ENCODE assay signal across 9 cellular contexts in the genomic region with DNA sequence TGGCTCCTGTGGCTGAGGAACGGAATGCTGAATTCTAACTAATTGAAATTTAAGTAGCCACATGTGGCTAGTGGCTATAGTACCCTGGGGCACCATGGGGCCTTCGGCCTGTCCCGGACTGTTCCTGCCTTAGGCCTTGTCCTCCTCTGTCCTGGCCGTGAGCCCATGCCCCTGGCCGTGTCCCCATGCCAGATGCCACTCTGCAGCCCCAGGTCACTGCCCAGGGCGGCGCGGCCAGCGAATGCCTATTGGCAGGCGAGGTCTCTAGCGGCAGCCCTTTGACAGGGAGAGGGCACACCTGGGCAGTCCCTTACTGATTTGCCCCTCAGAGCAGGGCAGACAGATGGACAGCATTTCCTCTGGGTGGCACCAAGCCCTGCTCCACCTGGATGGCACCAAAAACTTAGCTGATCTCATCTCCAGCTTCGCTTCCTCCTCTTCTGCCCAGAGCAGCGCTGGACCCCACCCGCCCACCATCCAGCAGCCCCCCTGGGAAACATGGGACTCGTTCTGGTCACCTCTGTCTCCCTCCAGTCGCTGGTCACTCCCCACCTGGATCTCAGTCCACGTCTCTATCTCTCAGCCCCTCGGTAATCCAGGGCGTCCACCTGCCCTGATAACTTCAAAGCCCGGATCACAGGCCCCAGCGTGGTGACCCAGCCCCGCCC. TPM values are rescaled to one million over a fixed set of nuclear protein-coding genes. Genes with fewer than 3 reads are reported as not detected.
A peak's percentile ranks its signal among the peaks of the same experiment; 100 is the strongest.
DNase-seq lines count a peak whose midpoint lies in the region; ATAC-seq and TF ChIP-seq lines count a peak whose summit lies in the region.
"Had no signal": no experiment of that assay in that cellular context is flagged by ENCODE, and none has a peak within 500 bp of the region (broad histone marks: within the 10 kb centered on the region; RNA-seq: fewer than 3 reads in every experiment).

No MANE protein-coding gene starts in this region.

- peaks cover 2% of the 10 kb centered on the region for H3K36me3 Mint-ChIP-seq in activated naive CD4-positive, alpha-beta T cell treated with anti-CD3 and anti-CD28 coated beads, Interleukin-2, amount 50 U/mL, for 24 hours
- peaks cover 21% of the 10 kb centered on the region for H3K36me3 Mint-ChIP-seq in activated T-helper 17 cell treated with anti-CD3 and anti-CD28 coated beads, Interleukin-2, amount 50 U/mL, for 72 hours (ENCODE audit: low read depth)
- H3K36me3 Mint-ChIP-seq in type B pancreatic cell: peaks cover 9% of the 10 kb centered on the region

- no peaks in the 10 kb centered on the region for H3K9me3 ChIP-seq in right lobe of liver

- no peak for DNase-seq in activated naive CD4-positive, alpha-beta T cell (lab: John Stamatoyannopoulos, UW)
- DNase-seq in right lobe of liver: peak; percentile 89 to 99 (median 98)
- DNase-seq in type B pancreatic cell (ENCODE audit: extremely low spot score, unreplicated experiment): no peak
- DNase-seq in DMS 273 treated with DMSO at 0.1 percent for 48 hours (lab: John Stamatoyannopoulos, UW): no peak
- DNase-seq in NCI-H524 (lab: John Stamatoyannopoulos, UW): no peak
- no peak for DNase-seq in SIG-M5 treated with dmso at 0.1 percent for 504 hours (lab: John Stamatoyannopoulos, UW; ENCODE audit: unreplicated experiment)

- H3K9me3 Mint-ChIP-seq in activated naive CD4-positive, alpha-beta T cell treated with anti-CD3 and anti-CD28 coated beads, Interleukin-2, amount 50 U/mL, for 24 hours: no peaks in the 10 kb centered on the region
- H3K9me3 Mint-ChIP-seq in activated T-helper 17 cell treated with anti-CD3 and anti-CD28 coated beads, Interleukin-2, amount 50 U/mL, for 72 hours: no peaks in the 10 kb centered on the region
- H3K9me3 Mint-ChIP-seq in type B pancreatic cell: no peaks in the 10 kb centered on the region

- H3K27me3 ChIP-seq in right lobe of liver: no peaks in the 10 kb centered on the region

- peaks cover 76% of the 10 kb centered on the region for H3K4me1 Mint-ChIP-seq in activated naive CD4-positive, alpha-beta T cell treated with anti-CD3 and anti-CD28 coated beads, Interleukin-2, amount 50 U/mL, for 24 hours
- peaks cover 37% of the 10 kb centered on the region for H3K4me1 Mint-ChIP-seq in activated T-helper 17 cell treated with anti-CD3 and anti-CD28 coated beads, Interleukin-2, amount 50 U/mL, for 72 hours
- peaks cover 44% of the 10 kb centered on the region for H3K4me1 Mint-ChIP-seq in type B pancreatic cell (ENCODE audit: unreplicated experiment)

- H3K36me3 ChIP-seq in right lobe of liver: no peaks in the 10 kb centered on the region

- WGBS in right lobe of liver (ENCODE audit: insufficient coverage, low coverage, low lambda C conversion rate, missing lambda C conversion rate): 28% methylated on average over 12 of the region's 22 CpGs

- no peak for ATAC-seq in activated T-helper 17 cell treated with anti-CD3 and anti-CD28 coated beads, Interleukin-2, amount 50 U/mL, for 72 hours (replicated peaks)
- peak; percentile 58 to 81 (median 76) for ATAC-seq in right lobe of liver

- H3K4me3 Mint-ChIP-seq in activated naive CD4-positive, alpha-beta T cell treated with anti-CD3 and anti-CD28 coated beads, Interleukin-2, amount 50 U/mL, for 24 hours: peak overlapping the region; percentile 89
- peak overlapping the region; percentile 83 for H3K4me3 Mint-ChIP-seq in activated T-helper 17 cell treated with anti-CD3 and anti-CD28 coated beads, Interleukin-2, amount 50 U/mL, for 72 hours
- H3K4me3 Mint-ChIP-seq in type B pancreatic cell: peak overlapping the region; percentile 95

- no peak for TF ChIP-seq CTCF in right lobe of liver (IDR thresholded peaks at IDR 0.05)
- no peak for TF ChIP-seq CTCF in type B pancreatic cell (conservative IDR thresholded peaks at IDR 0.05)

- peak overlapping the region; percentile 73 for H3K27ac Mint-ChIP-seq in activated naive CD4-positive, alpha-beta T cell treated with anti-CD3 and anti-CD28 coated beads, Interleukin-2, amount 50 U/mL, for 24 hours
- peak overlapping the region; percentile 87 for H3K27ac Mint-ChIP-seq in activated T-helper 17 cell treated with anti-CD3 and anti-CD28 coated beads, Interleukin-2, amount 50 U/mL, for 72 hours
- H3K27ac Mint-ChIP-seq in type B pancreatic cell: peak overlapping the region; percentile 84

- H3K27me3 Mint-ChIP-seq in activated naive CD4-positive, alpha-beta T cell treated with anti-CD3 and anti-CD28 coated beads, Interleukin-2, amount 50 U/mL, for 24 hours: no peaks in the 10 kb centered on the region
- H3K27me3 Mint-ChIP-seq in activated T-helper 17 cell treated with anti-CD3 and anti-CD28 coated beads, Interleukin-2, amount 50 U/mL, for 72 hours: no peaks in the 10 kb centered on the region
- H3K27me3 Mint-ChIP-seq in type B pancreatic cell: peaks cover 55% of the 10 kb centered on the region

- intact Hi-C loops in right lobe of liver (cut with DNase I): no loop called here

- no peak for TF ChIP-seq POLR2A in right lobe of liver (IDR thresholded peaks at IDR 0.05)

- H3K4me3 ChIP-seq in right lobe of liver: peak overlapping the region in 2 of 3 donors; percentile 12 to 41

- peak overlapping the region in 2 of 3 donors; percentile 53 to 65 for H3K27ac ChIP-seq in right lobe of liver

- peaks cover 0 to 33% (median 17%) of the 10 kb centered on the region in 4 donors for H3K4me1 ChIP-seq in right lobe of liver

RNA-seq across cellular contexts. Expression of a gene that starts 1.1 kb away (rescaled TPM):
- total RNA-seq in activated T-helper 17 cell treated with anti-CD3 and anti-CD28 coated beads, Interleukin-2, amount 50 U/mL, for 72 hours: 10 to 100 TPM; 34.6 to 59.6 TPM
- 10 to 100 TPM in 4 of 6 experiments, 1 to 10 TPM in 2; 6.5 to 16.6 (median 14.2) TPM for total RNA-seq in right lobe of liver
- total RNA-seq in type B pancreatic cell (ENCODE audit: low replicate concordance): 32.2 and 72.5 TPM in 2 replicates

RNA-seq across cellular contexts. Expression of a gene that starts 45.6 kb away (rescaled TPM):
- 1 to 10 TPM in 1 of 2 donors, under 1 TPM in 1; 0.04 to 1.7 TPM for total RNA-seq in activated T-helper 17 cell treated with anti-CD3 and anti-CD28 coated beads, Interleukin-2, amount 50 U/mL, for 72 hours
- total RNA-seq in right lobe of liver (not detected), type B pancreatic cell (ENCODE audit: low replicate concordance) (0.43 TPM in 1 of 2 replicates, not detected in the other)
- total RNA-seq: LHCN-M2 had no signal

Comparison
In these comparisons a context has a peak if more than half of its experiments do, and no peak if none do; other contexts are left out.
1. DNase-seq: peak in right lobe of liver (3 of 3); none in activated naive CD4-positive, alpha-beta T cell (0 of 4), type B pancreatic cell (single experiment), DMS 273 treated with DMSO at 0.1 percent for 48 hours (single experiment), NCI-H524 (0 of 2) and SIG-M5 treated with dmso at 0.1 percent for 504 hours (single experiment).
2. Peak in every context shown above with its lines, with median percentiles within 50 percentile points of each other: H3K27ac Mint-ChIP-seq and H3K4me3 Mint-ChIP-seq.